In the genomic region with DNA sequence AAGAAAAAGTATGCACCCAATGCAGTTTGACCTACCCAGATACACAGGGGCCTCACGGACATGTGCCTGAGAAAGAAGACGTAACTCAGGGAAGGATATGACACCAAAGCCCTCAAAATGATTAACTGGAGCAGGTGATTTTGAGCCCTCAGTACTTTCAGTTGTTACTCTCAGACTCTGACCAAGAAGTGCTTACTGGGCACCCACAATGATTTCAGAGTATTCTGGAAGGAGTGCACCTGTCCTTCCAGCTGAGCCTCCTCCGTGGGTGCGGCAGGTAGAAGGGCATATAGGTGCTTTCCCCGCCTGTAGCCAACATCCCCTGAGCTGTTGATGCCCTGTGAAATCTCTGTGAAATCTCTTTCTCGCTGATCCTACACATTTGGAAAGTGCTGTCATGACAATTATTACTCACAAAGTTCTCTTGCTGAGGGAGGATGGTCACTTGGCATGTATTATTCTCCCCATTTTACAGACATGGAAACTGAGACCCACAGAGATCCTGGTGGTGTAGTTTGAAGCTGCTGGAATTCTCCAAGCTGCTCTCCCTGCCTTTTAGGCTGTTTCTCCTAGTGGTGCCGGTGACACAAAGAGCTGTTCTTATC, we compare ENCODE assay signal across 8 cellular contexts.
DNase-seq lines count a peak whose midpoint lies in the region; ATAC-seq lines count a peak whose summit lies in the region.

No MANE protein-coding gene starts in this region.

- CTCF ChIA-PET in activated CD4-positive, alpha-beta T cell treated with anti-CD3 and anti-CD28 coated beads for 36 hours (lab: Charles Lee): interaction anchor here (0.7 to 4.8 kb wide), 9 partner anchors 12 to 173 kb away, joined by 3 to 31 read pairs (median 3); no protein-coding TSS in a partner anchor

- H3K27me3 Mint-ChIP-seq in activated CD4-positive, alpha-beta T cell treated with anti-CD3 and anti-CD28 coated beads for 36 hours: peaks cover 3% of the 10 kb centered on the region
- H3K27me3 Mint-ChIP-seq in activated T-cell treated with anti-CD3 and anti-CD28 coated beads, Interleukin-2, amount 50 U/mL, for 4 hours (ENCODE audit: low read depth): no peaks in the 10 kb centered on the region
- H3K27me3 Mint-ChIP-seq in stimulated activated memory B cell treated with anti-CD40 and anti-IgM and Interleukin-4, amounts not matched to agents 10 μg/mL and 1 μg/mL and 100 μg/mL, for 72 hours: no peaks in the 10 kb centered on the region

- peaks cover 71% of the 10 kb centered on the region for H3K4me1 Mint-ChIP-seq in activated CD4-positive, alpha-beta T cell treated with anti-CD3 and anti-CD28 coated beads for 36 hours
- H3K4me1 Mint-ChIP-seq in activated T-cell treated with anti-CD3 and anti-CD28 coated beads, Interleukin-2, amount 50 U/mL, for 4 hours (ENCODE audit: low read depth): peaks cover 43% of the 10 kb centered on the region
- peaks cover 58% of the 10 kb centered on the region for H3K4me1 Mint-ChIP-seq in stimulated activated memory B cell treated with anti-CD40 and anti-IgM and Interleukin-4, amounts not matched to agents 10 μg/mL and 1 μg/mL and 100 μg/mL, for 72 hours

- peak overlapping the region; percentile 38 for H3K4me3 Mint-ChIP-seq in activated CD4-positive, alpha-beta T cell treated with anti-CD3 and anti-CD28 coated beads for 36 hours
- H3K4me3 Mint-ChIP-seq in activated T-cell treated with anti-CD3 and anti-CD28 coated beads, Interleukin-2, amount 50 U/mL, for 4 hours: peak overlapping the region; percentile 63
- peak overlapping the region; percentile 47 for H3K4me3 Mint-ChIP-seq in stimulated activated memory B cell treated with anti-CD40 and anti-IgM and Interleukin-4, amounts not matched to agents 10 μg/mL and 1 μg/mL and 100 μg/mL, for 72 hours

- POLR2A ChIA-PET in activated CD4-positive, alpha-beta T cell treated with anti-CD3 and anti-CD28 coated beads for 36 hours (lab: Charles Lee): interaction anchor here (0.9 to 1.3 kb wide), 6 partner anchors 23 to 175 kb away, joined by 3 to 4 read pairs (median 3); no protein-coding TSS in a partner anchor

- H3K9me3 Mint-ChIP-seq in activated CD4-positive, alpha-beta T cell treated with anti-CD3 and anti-CD28 coated beads for 36 hours (ENCODE audit: low read depth): no peaks in the 10 kb centered on the region
- H3K9me3 Mint-ChIP-seq in activated T-cell treated with anti-CD3 and anti-CD28 coated beads, Interleukin-2, amount 50 U/mL, for 4 hours: no peaks in the 10 kb centered on the region
- H3K9me3 Mint-ChIP-seq in stimulated activated memory B cell treated with anti-CD40 and anti-IgM and Interleukin-4, amounts not matched to agents 10 μg/mL and 1 μg/mL and 100 μg/mL, for 72 hours: no peaks in the 10 kb centered on the region

- intact Hi-C loops in activated CD4-positive, alpha-beta T cell treated with anti-CD3 and anti-CD28 coated beads for 36 hours (cut with DNase I, micrococcal nuclease): loop anchor here (1.0 to 5.0 kb wide), 9 partner anchors 17 to 247 kb away; a partner anchor contains a TSS

- peak; percentile 85 for DNase-seq in activated CD4-positive, alpha-beta T cell treated with anti-CD3 and anti-CD28 coated beads for 36 hours
- no peak for DNase-seq in activated CD4-positive, alpha-beta T cell treated with anti-CD3 and anti-CD28 coated beads, Interleukin-2, amount 50 U/mL, for 1 hour
- no peak for DNase-seq in activated T-cell treated with anti-CD3 and anti-CD28 coated beads, Interleukin-2, amount 50 U/mL, for 4 hours
- DNase-seq in dedifferentiated amniotic fluid mesenchymal stem cell (ENCODE audit: extremely low spot score): no peak
- DNase-seq in RKO (ENCODE audit: low spot score): no peak
- no peak for DNase-seq in occipital lobe (lab: John Stamatoyannopoulos, UW)

- no peaks in the 10 kb centered on the region for H3K36me3 Mint-ChIP-seq in activated CD4-positive, alpha-beta T cell treated with anti-CD3 and anti-CD28 coated beads for 36 hours (ENCODE audit: low read depth)
- H3K36me3 Mint-ChIP-seq in activated T-cell treated with anti-CD3 and anti-CD28 coated beads, Interleukin-2, amount 50 U/mL, for 4 hours (ENCODE audit: insufficient read depth): no peaks in the 10 kb centered on the region
- no peaks in the 10 kb centered on the region for H3K36me3 Mint-ChIP-seq in stimulated activated memory B cell treated with anti-CD40 and anti-IgM and Interleukin-4, amounts not matched to agents 10 μg/mL and 1 μg/mL and 100 μg/mL, for 72 hours

- ATAC-seq in activated CD4-positive, alpha-beta T cell treated with anti-CD3 and anti-CD28 coated beads for 36 hours: peak; percentile 83
- ATAC-seq in HG03039 (IDR thresholded peaks at IDR 0.05; ENCODE audit: unreplicated experiment): peak; percentile 60
- peak; percentile 71 to 81 for ATAC-seq in activated T-cell treated with anti-CD3 and anti-CD28 coated beads, Interleukin-2, amount 50 U/mL, for 4 hours
- ATAC-seq in stimulated activated memory B cell treated with anti-CD40 and anti-IgM and Interleukin-4, amounts not matched to agents 10 μg/mL and 1 μg/mL and 100 μg/mL, for 72 hours: peak; percentile 79

- peak overlapping the region; percentile 86 for H3K27ac Mint-ChIP-seq in activated CD4-positive, alpha-beta T cell treated with anti-CD3 and anti-CD28 coated beads for 36 hours
- H3K27ac Mint-ChIP-seq in stimulated activated memory B cell treated with anti-CD40 and anti-IgM and Interleukin-4, amounts not matched to agents 10 μg/mL and 1 μg/mL and 100 μg/mL, for 72 hours: peak overlapping the region; percentile 87
